11 cellular contexts compared by ENCODE assay signal in genomic region chrX:68832516-68833447, GRCh38. TPM values are rescaled to one million over a fixed set of nuclear protein-coding genes. Genes with fewer than 3 reads are reported as not detected.
A peak's percentile ranks its signal among the peaks of the same experiment; 100 is the strongest.
DNase-seq lines count a peak whose midpoint lies in the region; ATAC-seq and TF ChIP-seq lines count a peak whose summit lies in the region.
"Had no signal": no experiment of that assay in that cellular context is flagged by ENCODE, and none has a peak within 500 bp of the region (broad histone marks: within the 10 kb centered on the region; RNA-seq: fewer than 3 reads in every experiment).

No MANE protein-coding gene starts in this region.

- H3K4me3 Mint-ChIP-seq in neural crest cell, result peak overlapping the region; percentile 92
- H3K4me3 Mint-ChIP-seq in CD4-positive, alpha-beta T cell, result no peak overlapping the region

- CTCF ChIA-PET in A673 (lab: Charles Lee), result interaction anchor here (0.7 kb wide), 1 partner anchor 319 kb away, joined by 5 read pairs; no protein-coding TSS in a partner anchor
- CTCF ChIA-PET in CD4-positive, alpha-beta T cell (lab: Charles Lee), result no interaction called here

- ATAC-seq in CD4-positive, alpha-beta T cell (ENCODE audit: poor library complexity), result no peak

- H3K27ac ChIP-seq in A673 (ENCODE audit: low read depth, low read length, poor library complexity, severe bottlenecking), result peak overlapping the region; percentile 84
- H3K27ac ChIP-seq in esophagus squamous epithelium, result peak overlapping the region; percentile 89 to 92 (median 91)
- no peak overlapping the region for H3K27ac ChIP-seq in effector memory CD4-positive, alpha-beta T cell (ENCODE audit: insufficient read depth, low read length, poor library complexity, severe bottlenecking)
- no peak overlapping the region for H3K27ac ChIP-seq in CD4-positive, alpha-beta T cell (ENCODE audit: low read depth, low read length)

- POLR2A ChIA-PET in A673 (lab: Charles Lee; ENCODE audit: low non-redundant PET), result no interaction called here
- POLR2A ChIA-PET in CD4-positive, alpha-beta T cell (lab: Charles Lee), result no interaction called here

- no peak overlapping the region for H3K27ac Mint-ChIP-seq in neural crest cell (ENCODE audit: unreplicated experiment)
- H3K27ac Mint-ChIP-seq in CD4-positive, alpha-beta T cell, result no peak overlapping the region

- H3K36me3 ChIP-seq in A673 (ENCODE audit: insufficient read depth, low read length, poor library complexity, severe bottlenecking) (peaks cover 33% of the 10 kb centered on the region), NT2/D1 (ENCODE audit: insufficient read depth, insufficient read length, low read length) (peaks cover 46% of the 10 kb centered on the region), esophagus squamous epithelium (no peaks in the 10 kb centered on the region)
- H3K36me3 ChIP-seq in effector memory CD4-positive, alpha-beta T cell (ENCODE audit: control insufficient read depth, insufficient read depth, low read length), result no peaks in the 10 kb centered on the region

- BruUV-seq in A673 (replicated peaks; lab: Mats Ljungman, UMichigan), result no TSS peak

- intact Hi-C loops in A673 (cut with micrococcal nuclease; ENCODE audit: unreplicated experiment), result no loop called here
- intact Hi-C loops in esophagus squamous epithelium (cut with DNase I), result no loop called here
- intact Hi-C loops in CD4-positive, alpha-beta T cell (cut with DNase I, micrococcal nuclease), result no loop called here

- H3K27me3 ChIP-seq in A673 (replicated peaks; ENCODE audit: insufficient read depth, low read depth, low read length, poor library complexity) (no peaks in the 10 kb centered on the region), NT2/D1 (ENCODE audit: insufficient read depth, insufficient read length) (peaks cover 3% of the 10 kb centered on the region), esophagus squamous epithelium (peaks cover 0 to 3% (median 0%) of the 10 kb centered on the region in 4 donors)
- H3K27me3 ChIP-seq in effector memory CD4-positive, alpha-beta T cell (replicated peaks; ENCODE audit: control insufficient read depth, insufficient read depth, low read length, poor library complexity, severe bottlenecking), result no peaks in the 10 kb centered on the region
- H3K27me3 ChIP-seq in CD4-positive, alpha-beta T cell (ENCODE audit: control insufficient read depth, insufficient read depth, low read length), result no peaks in the 10 kb centered on the region

- H3K9ac ChIP-seq in NT2/D1 (ENCODE audit: insufficient read length, low read depth), result peak overlapping the region; percentile 32

- no peak for DNase-seq in A673 (ENCODE audit: low spot score)
- DNase-seq in NT2/D1 (ENCODE audit: low read depth, low spot score), result no peak
- DNase-seq in esophagus squamous epithelium (lab: John Stamatoyannopoulos, UW), result no peak
- no peak for DNase-seq in neural crest cell (ENCODE audit: low read depth, low spot score)
- DNase-seq in DMS 273 (lab: John Stamatoyannopoulos, UW; ENCODE audit: unreplicated experiment), result no peak
- DNase-seq in NCI-H2081 treated with DMSO at 0.1 percent for 48 hours (lab: John Stamatoyannopoulos, UW), result no peak
- DNase-seq in effector memory CD4-positive, alpha-beta T cell, result no peak
- no peak for DNase-seq in CD4-positive, alpha-beta T cell
- DNase-seq: MM.1S; SHP77; stimulated activated naive CD4-positive, alpha-beta T cell had no signal

- peaks cover 6% of the 10 kb centered on the region for H3K9me3 Mint-ChIP-seq in neural crest cell
- H3K9me3 Mint-ChIP-seq in CD4-positive, alpha-beta T cell, result no peaks in the 10 kb centered on the region

- peaks cover 48% of the 10 kb centered on the region for H3K4me1 Mint-ChIP-seq in neural crest cell
- H3K4me1 Mint-ChIP-seq in CD4-positive, alpha-beta T cell (ENCODE audit: low read depth), result peaks cover 21% of the 10 kb centered on the region

- TF ChIP-seq POLR2A in esophagus squamous epithelium (IDR thresholded peaks at IDR 0.05), result no peak

- H3K4me3 ChIP-seq in A673 (ENCODE audit: low read depth, low read length, poor library complexity, severe bottlenecking) (peak overlapping the region; percentile 82), NT2/D1 (ENCODE audit: insufficient read length, low read depth) (no peak overlapping the region), esophagus squamous epithelium (peak overlapping the region; percentile 59 to 79 (median 72))
- no peak overlapping the region for H3K4me3 ChIP-seq in effector memory CD4-positive, alpha-beta T cell (ENCODE audit: insufficient read depth, low read depth, low read length, poor library complexity, severe bottlenecking)

- H3K4me1 ChIP-seq in A673 (ENCODE audit: insufficient read depth, low read length, poor library complexity, severe bottlenecking) (peaks cover 14% of the 10 kb centered on the region), NT2/D1 (ENCODE audit: insufficient read depth, insufficient read length) (peaks cover 17% of the 10 kb centered on the region), esophagus squamous epithelium (peaks cover 9 to 77% (median 10%) of the 10 kb centered on the region in 3 donors)
- peaks cover 9% of the 10 kb centered on the region for H3K4me1 ChIP-seq in effector memory CD4-positive, alpha-beta T cell (ENCODE audit: control insufficient read depth, insufficient read depth, low read length, poor library complexity, severe bottlenecking)

- H3K9me3 ChIP-seq in A673 (ENCODE audit: low read depth, low read length, poor library complexity, severe bottlenecking) (no peaks in the 10 kb centered on the region), NT2/D1 (ENCODE audit: insufficient read depth, low read length) (no peaks in the 10 kb centered on the region), esophagus squamous epithelium (no peaks in the 10 kb centered on the region)
- no peaks in the 10 kb centered on the region for H3K9me3 ChIP-seq in effector memory CD4-positive, alpha-beta T cell (ENCODE audit: control insufficient read depth, low read length)
- no peaks in the 10 kb centered on the region for H3K9me3 ChIP-seq in CD4-positive, alpha-beta T cell (ENCODE audit: control insufficient read depth, low read length)

- 93% methylated on average over 2 of the region's 12 CpGs; no CpG with 5 or more reads in 1 of the 2 donors for WGBS in esophagus squamous epithelium, 2 donors

- H3K36me3 Mint-ChIP-seq in neural crest cell (ENCODE audit: low read depth), result peaks cover 10% of the 10 kb centered on the region
- peaks cover 5% of the 10 kb centered on the region for H3K36me3 Mint-ChIP-seq in CD4-positive, alpha-beta T cell (ENCODE audit: low read depth)

- TF ChIP-seq CTCF in A673 (conservative IDR thresholded peaks at IDR 0.05; ENCODE audit: low read depth, low read length) (no peak), esophagus squamous epithelium (IDR thresholded peaks at IDR 0.05) (no peak), neural crest cell (conservative IDR thresholded peaks at IDR 0.05) (no peak)
- no peak for TF ChIP-seq CTCF in CD4-positive, alpha-beta T cell (IDR thresholded peaks at IDR 0.05)

- no peaks in the 10 kb centered on the region for H3K27me3 Mint-ChIP-seq in neural crest cell (ENCODE audit: low read depth)
- H3K27me3 Mint-ChIP-seq in CD4-positive, alpha-beta T cell, result no peaks in the 10 kb centered on the region

RNA-seq across cellular contexts. Expression of gene EFNB1, which starts 4.0 kb away (rescaled TPM):
- 76.8 and 78.1 TPM in 2 replicates for total RNA-seq in A673 (2021)
- total RNA-seq in esophagus squamous epithelium, result 10 to 100 TPM; 40.4 to 53.4 (median 46.7) TPM
- total RNA-seq in neural crest cell, result 32.9 and 33.8 TPM in 2 replicates
- 1 to 10 TPM; 2.9 to 3.1 TPM for total RNA-seq in CD4-positive, alpha-beta T cell

Comparison
In these comparisons a context has a peak if more than half of its experiments do, and no peak if none do; other contexts are left out.
1. H3K27ac ChIP-seq: peak in A673 (single experiment) and esophagus squamous epithelium (4 of 4); none in effector memory CD4-positive, alpha-beta T cell (single experiment) and CD4-positive, alpha-beta T cell (single experiment).
2. H3K4me3 ChIP-seq: peak in A673 (single experiment) and esophagus squamous epithelium (4 of 4); none in NT2/D1 (single experiment) and effector memory CD4-positive, alpha-beta T cell (single experiment).